ENCODE assay signal across 29 cellular contexts in the genomic region with DNA sequence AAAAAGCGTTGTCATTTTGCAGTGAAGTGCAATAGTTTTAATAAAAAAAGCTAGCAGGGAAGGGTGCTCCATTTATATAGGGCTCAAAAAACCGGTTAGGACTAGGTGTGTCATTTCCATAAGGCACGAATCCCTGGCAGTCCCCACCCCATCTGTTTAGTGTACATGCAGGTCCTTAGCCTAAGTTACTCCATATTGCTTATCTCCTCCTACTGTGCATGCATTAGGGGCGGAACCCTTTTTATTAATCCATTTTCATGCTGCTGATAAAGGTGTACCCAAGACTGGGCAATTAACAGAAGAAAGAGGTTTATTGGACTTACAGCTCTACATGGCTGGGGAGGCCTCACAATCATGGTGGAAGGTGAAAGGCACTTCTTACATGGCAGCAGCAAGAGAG.
"Had no signal": no experiment of that assay in that cellular context is flagged by ENCODE, and none has a peak within 500 bp of the region (broad histone marks: within the 10 kb centered on the region; RNA-seq: fewer than 3 reads in every experiment).

No MANE protein-coding gene starts in this region.

- H3K4me3 ChIP-seq: coronary artery, dorsolateral prefrontal cortex, esophagus squamous epithelium, gastrocnemius medialis, heart right ventricle, left lung, lower lobe of right lung, mucosa of descending colon had no signal

- H3K36me3 ChIP-seq: esophagus squamous epithelium, gastrocnemius medialis, heart right ventricle, lower lobe of right lung had no signal

- H3K4me1 ChIP-seq: esophagus squamous epithelium, gastrocnemius medialis, heart right ventricle, left lung, lower lobe of right lung had no signal

- DNase-seq: dermis blood vessel endothelial cell; dorsolateral prefrontal cortex; effector CD4-positive, alpha-beta T cell; effector memory CD4-positive, alpha-beta T cell; erythroblast; esophagus squamous epithelium; foreskin fibroblast; foreskin melanocyte; gastrocnemius medialis; glutamatergic neuron; head of caudate nucleus; heart right ventricle; hypothalamus; left cardiac atrium; left lung; left ventricle myocardium superior; lower lobe of right lung; mesenchymal stem cell; mucosa of descending colon; naive B cell; naive thymus-derived CD8-positive, alpha-beta T cell had no signal

- H3K27me3 ChIP-seq: esophagus squamous epithelium, gastrocnemius medialis, heart right ventricle, left lung had no signal

- H3K27me3 Mint-ChIP-seq: naive B cell had no signal

- H3K4me1 Mint-ChIP-seq: naive B cell; naive thymus-derived CD8-positive, alpha-beta T cell had no signal

- H3K4me3 Mint-ChIP-seq: mesothelial cell of epicardium; naive B cell; naive thymus-derived CD8-positive, alpha-beta T cell had no signal

- ATAC-seq: esophagus mucosa; gastrocnemius medialis; heart right ventricle; left cardiac atrium; left lung; left ventricle myocardium superior; lower lobe of right lung; mucosa of descending colon; naive thymus-derived CD8-positive, alpha-beta T cell had no signal

- H3K27ac ChIP-seq: coronary artery, dorsolateral prefrontal cortex, epithelial cell of prostate, esophagus squamous epithelium, gastrocnemius medialis, heart right ventricle, left lung, lower lobe of right lung had no signal

- H3K27ac Mint-ChIP-seq: naive thymus-derived CD8-positive, alpha-beta T cell had no signal

- H3K9me3 ChIP-seq: esophagus squamous epithelium, gastrocnemius medialis, heart right ventricle, lower lobe of right lung, mucosa of descending colon had no signal

- FAIRE-seq: colon, endometrium, islet of Langerhans, keratinocyte had no signal

- H3K36me3 Mint-ChIP-seq: mesothelial cell of epicardium; naive B cell; naive thymus-derived CD8-positive, alpha-beta T cell had no signal
